Comparison of ENCODE assay signal across 22 cellular contexts in genomic region chr5:142915038-142915437, GRCh38.
"Had no signal": no experiment of that assay in that cellular context is flagged by ENCODE, and none has a peak within 500 bp of the region (broad histone marks: within the 10 kb centered on the region; RNA-seq: fewer than 3 reads in every experiment).

No MANE protein-coding gene starts in this region.

- FAIRE-seq: TTC549 had no signal

- DNase-seq: activated B cell treated with CpG ODN at 0.5 μM for 24 hours; activated CD4-positive, alpha-beta memory T cell treated with anti-CD3 and anti-CD28 coated beads for 36 hours; activated CD4-positive, alpha-beta memory T cell treated with anti-CD3 and anti-CD28 coated beads, Interleukin-2, amount 10 ng/mL, durations not matched to agents 7 days and 5 days; activated CD4-positive, alpha-beta T cell treated with anti-CD3 and anti-CD28 coated beads for 1 hour; activated CD4-positive, alpha-beta T cell treated with anti-CD3 and anti-CD28 coated beads for 4 hours; activated CD4-positive, alpha-beta T cell treated with anti-CD3 and anti-CD28 coated beads, Interleukin-2, amount 10 ng/mL, durations not matched to agents 24 days and 14 days; activated CD4-positive, alpha-beta T cell treated with anti-CD3 and anti-CD28 coated beads, Interleukin-2, amount 50 U/mL, for 1 hour; activated CD4-positive, alpha-beta T cell treated with anti-CD3 and anti-CD28 coated beads, Interleukin-2, amount 50 U/mL, for 4 hours; activated CD4-positive, CD25-positive, alpha-beta regulatory T cell; activated CD4-positive, CD25-positive, alpha-beta regulatory T cell treated with anti-CD3 and anti-CD28 coated beads, Interleukin-2, amount 50 U/mL, for 72 hours; activated CD8-positive, alpha-beta memory T cell treated with anti-CD3 and anti-CD28 coated beads for 24 hours; activated CD8-positive, alpha-beta memory T cell treated with anti-CD3 and anti-CD28 coated beads, Interleukin-2, amount 10 ng/mL, durations not matched to agents 7 days and 5 days; activated CD8-positive, alpha-beta memory T cell treated with anti-CD3 and anti-CD28 coated beads, Interleukin-2, amount 50 U/mL, for 4 hours; activated CD8-positive, alpha-beta memory T cell treated with anti-CD3 and anti-CD28 coated beads, Interleukin-2, amount 50 U/mL, for 48 hours; activated CD8-positive, alpha-beta T cell treated with anti-CD3 and anti-CD28 coated beads, Interleukin-2, amount 10 ng/mL, durations not matched to agents 7 days and 5 days; activated T-cell treated with anti-CD3 and anti-CD28 coated beads for 4 hours; activated T-cell treated with anti-CD3 and anti-CD28 coated beads, Interleukin-2, amount 50 U/mL, for 1 hour; T-helper 17 cell; T-helper 9 cell; T1000 had no signal

- H3K36me3 ChIP-seq: WERI-Rb-1 had no signal

- H3K27ac ChIP-seq: WERI-Rb-1 had no signal
